In genomic region chr1:162397039-162397448, GRCh38 we compare ENCODE assay signal across 1 cellular context.
TF ChIP-seq lines count a peak whose summit lies in the region.

No MANE protein-coding gene starts in this region.

TF ChIP-seq in K562, 482 proteins besides CTCF, POLR2A, EP300 and RAD21 (continued from another document and continues in another):
- TF ChIP-seq PRDM10 (IDR thresholded peaks at IDR 0.05; ENCODE audit: partially characterized antibody) (peak; percentile 4), MTA2 (IDR thresholded peaks at IDR 0.05; ENCODE audit: low read depth) (peak; percentile 48; the same call in 1 of the 2 replicates), RBFOX2 (IDR thresholded peaks at IDR 0.05; ENCODE audit: low read depth, low read length) (no peak), ESRRA (IDR thresholded peaks at IDR 0.05; ENCODE audit: borderline replicate concordance, low read depth) (no peak; the same call in 1 of the 2 replicates), EP400 (IDR thresholded peaks at IDR 0.05) (0 out of 2 replicates have a peak, but pooled peaks have one; percentile 13), ARNT (IDR thresholded peaks at IDR 0.05) (no peak), NCOA4 (IDR thresholded peaks at IDR 0.05; ENCODE audit: partially characterized antibody) (no peak), RBM22 (IDR thresholded peaks at IDR 0.05; ENCODE audit: low read depth, low read length, poor library complexity, severe bottlenecking) (no peak), ZFP1 (CRISPR knock-in tag; IDR thresholded peaks at IDR 0.05) (no peak), ZKSCAN8 (CRISPR knock-in tag; IDR thresholded peaks at IDR 0.05) (no peak), ZFP36 (IDR thresholded peaks at IDR 0.05; ENCODE audit: low read depth, low read length, partially characterized antibody) (no peak), E2F6 (IDR thresholded peaks at IDR 0.05; ENCODE audit: borderline replicate concordance in 1 of 2, extremely low read depth in 1 of 2, insufficient read depth in 1 of 2, insufficient read length in 1 of 2, low read depth in 1 of 2, low read length in 1 of 2, poor library complexity in 1 of 2, severe bottlenecking in 1 of 2) (peak; percentile 33 to 60), TCF7 (IDR thresholded peaks at IDR 0.05; ENCODE audit: borderline replicate concordance) (no peak), RHOXF2B (CRISPR knock-in tag; conservative IDR thresholded peaks at IDR 0.05) (no peak), PHF20 (IDR thresholded peaks at IDR 0.05; ENCODE audit: partially characterized antibody) (no peak), CBFA2T2 (conservative IDR thresholded peaks at IDR 0.05) (peak; percentile 67), STAT5A (IDR thresholded peaks at IDR 0.05; ENCODE audit: borderline replicate concordance, low read length) (peak; percentile 34; the same call in 1 of the 2 replicates), ZNF586 (CRISPR knock-in tag; conservative IDR thresholded peaks at IDR 0.05) (no peak), CTBP1 (IDR thresholded peaks at IDR 0.05; ENCODE audit: borderline replicate concordance) (peak; percentile 95), ZNF146 (CRISPR knock-in tag; IDR thresholded peaks at IDR 0.05; ENCODE audit: unreplicated experiment) (no peak), MYC (IDR thresholded peaks at IDR 0.05; ENCODE audit: low read depth, low read length) (no peak), MYC (CRISPR knock-in tag; IDR thresholded peaks at IDR 0.05; ENCODE audit: borderline replicate concordance, low read depth) (no peak), POLR2G (IDR thresholded peaks at IDR 0.05; ENCODE audit: low read depth, low read length) (no peak), CBX1 (IDR thresholded peaks at IDR 0.05; ENCODE audit: low read depth) (no peak), ZBTB17 (CRISPR knock-in tag; IDR thresholded peaks at IDR 0.05) (no peak), SREBF1 (IDR thresholded peaks at IDR 0.05; ENCODE audit: borderline replicate concordance, low read depth, low read length) (no peak), CEBPB (tag; IDR thresholded peaks at IDR 0.05) (peak; percentile 85), ESRRB (CRISPR knock-in tag; IDR thresholded peaks at IDR 0.05; ENCODE audit: borderline replicate concordance) (no peak), PYGO2 (tag; IDR thresholded peaks at IDR 0.05) (no peak), PHB (CRISPR knock-in tag; IDR thresholded peaks at IDR 0.05) (no peak), EZH2 (IDR thresholded peaks at IDR 0.05; ENCODE audit: borderline replicate concordance, low read depth, low read length) (no peak), ZNF224 (CRISPR knock-in tag; IDR thresholded peaks at IDR 0.05) (no peak), ZNF280A (IDR thresholded peaks at IDR 0.05; ENCODE audit: low read depth, partially characterized antibody) (no peak), SIN3A (IDR thresholded peaks at IDR 0.05; ENCODE audit: borderline replicate concordance in 2 of 2, control insufficient read depth in 1 of 2, low read depth in 2 of 2, low read length in 2 of 2) (no peak), PML (IDR thresholded peaks at IDR 0.05; ENCODE audit: low read length) (no peak), ZNF699 (CRISPR knock-in tag; IDR thresholded peaks at IDR 0.05; ENCODE audit: insufficient replicate concordance) (no peak), RBM15 (IDR thresholded peaks at IDR 0.05; ENCODE audit: insufficient read depth, low read length) (no peak), RCOR1 (IDR thresholded peaks at IDR 0.05; ENCODE audit: borderline replicate concordance in 1 of 2, low read depth in 2 of 2, low read length in 2 of 2) (peak in 1 of 2 experiments; percentile 88; a peak in 2 of 4 replicates), MNT (conservative IDR thresholded peaks at IDR 0.05) (no peak; a peak in 1 of 4 replicates), CSDE1 (IDR thresholded peaks at IDR 0.05) (no peak), MAFF (IDR thresholded peaks at IDR 0.05; ENCODE audit: low read length) (no peak), HSF4 (CRISPR knock-in tag; IDR thresholded peaks at IDR 0.05; ENCODE audit: borderline replicate concordance) (no peak), FOXK1 (CRISPR knock-in tag; IDR thresholded peaks at IDR 0.05; ENCODE audit: borderline replicate concordance) (no peak), ZHX1 (conservative IDR thresholded peaks at IDR 0.05; ENCODE audit: low read length) (no peak), ZBTB8A (IDR thresholded peaks at IDR 0.05; ENCODE audit: partially characterized antibody) (no peak), CCAR2 (IDR thresholded peaks at IDR 0.05; ENCODE audit: low read depth, low read length) (no peak), ZMIZ1 (IDR thresholded peaks at IDR 0.05; ENCODE audit: low read depth in 2 of 2, low read length in 2 of 2) (0 out of 4 replicates have a peak, but pooled peaks of 1 of the 2 experiments have one; percentile 36), FIP1L1 (IDR thresholded peaks at IDR 0.05; ENCODE audit: low read depth, low read length, poor library complexity, severe bottlenecking) (no peak), MEF2D (tag; conservative IDR thresholded peaks at IDR 0.05; ENCODE audit: low read depth) (no peak), ATF3 (IDR thresholded peaks at IDR 0.05) (peak; percentile 53), ATF3 (CRISPR knock-in tag; conservative IDR thresholded peaks at IDR 0.05) (no peak; the same call in 1 of the 2 replicates), NCOA1 (IDR thresholded peaks at IDR 0.05; ENCODE audit: low read depth) (peak; percentile 35; the same call in 1 of the 2 replicates), HMG20B (CRISPR knock-in tag; IDR thresholded peaks at IDR 0.05) (no peak), KAT8 (IDR thresholded peaks at IDR 0.05; ENCODE audit: low read depth) (no peak), POLR2B (IDR thresholded peaks at IDR 0.05; ENCODE audit: low read depth, partially characterized antibody) (no peak), MBD2 (IDR thresholded peaks at IDR 0.05; ENCODE audit: borderline replicate concordance, low read depth) (peak; percentile 34; the same call in 1 of the 2 replicates), XRCC5 (IDR thresholded peaks at IDR 0.05; ENCODE audit: low read depth, low read length) (no peak), RAD51 (IDR thresholded peaks at IDR 0.05; ENCODE audit: borderline replicate concordance, low read depth) (no peak), CBX3 (IDR thresholded peaks at IDR 0.05; ENCODE audit: borderline replicate concordance in 1 of 2, low read length in 2 of 2) (peak in 1 of 2 experiments; percentile 58; a peak in 1 of 3 replicates), NFIC (IDR thresholded peaks at IDR 0.05) (0 out of 2 replicates have a peak, but pooled peaks have one; percentile 34)
